Comparison of ENCODE assay signal across 1 cellular context in the genomic region with DNA sequence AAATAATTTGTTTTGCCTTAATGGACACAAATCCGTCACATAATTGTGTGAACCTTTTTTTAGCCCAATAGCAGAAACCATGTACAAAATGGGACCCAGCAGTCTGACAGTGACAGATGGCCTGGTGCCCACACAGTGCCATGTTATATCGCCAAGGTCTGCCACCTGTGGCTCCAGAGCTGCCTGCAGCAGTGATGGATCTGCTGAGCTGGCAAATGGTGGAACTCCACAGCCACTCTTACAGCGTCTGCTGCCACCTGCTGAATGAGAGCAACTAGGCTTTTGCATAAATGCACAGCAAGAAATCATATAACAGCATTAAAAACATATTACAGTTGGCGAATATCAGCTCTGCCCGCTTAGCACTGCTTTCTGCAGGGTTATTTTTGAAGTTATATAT.
TF ChIP-seq lines count a peak whose summit lies in the region.

No MANE protein-coding gene starts in this region.

TF ChIP-seq in GM12878, 131 proteins besides CTCF, POLR2A, EP300 and RAD21 (continued from another document):
- TF ChIP-seq, protein P1, sequence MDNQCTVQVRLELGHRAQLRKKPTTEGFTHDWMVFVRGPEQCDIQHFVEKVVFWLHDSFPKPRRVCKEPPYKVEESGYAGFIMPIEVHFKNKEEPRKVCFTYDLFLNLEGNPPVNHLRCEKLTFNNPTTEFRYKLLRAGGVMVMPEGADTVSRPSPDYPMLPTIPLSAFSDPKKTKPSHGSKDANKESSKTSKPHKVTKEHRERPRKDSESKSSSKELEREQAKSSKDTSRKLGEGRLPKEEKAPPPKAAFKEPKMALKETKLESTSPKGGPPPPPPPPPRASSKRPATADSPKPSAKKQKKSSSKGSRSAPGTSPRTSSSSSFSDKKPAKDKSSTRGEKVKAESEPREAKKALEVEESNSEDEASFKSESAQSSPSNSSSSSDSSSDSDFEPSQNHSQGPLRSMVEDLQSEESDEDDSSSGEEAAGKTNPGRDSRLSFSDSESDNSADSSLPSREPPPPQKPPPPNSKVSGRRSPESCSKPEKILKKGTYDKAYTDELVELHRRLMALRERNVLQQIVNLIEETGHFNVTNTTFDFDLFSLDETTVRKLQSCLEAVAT (IDR thresholded peaks at IDR 0.05): no peak
- no peak for TF ChIP-seq IKZF1 (conservative IDR thresholded peaks at IDR 0.05)
- TF ChIP-seq YY1 (IDR thresholded peaks at IDR 0.05; ENCODE audit: low read depth, low read length): 0 out of 2 replicates have a peak, but pooled peaks have one; percentile 35
- TF ChIP-seq, protein P2, sequence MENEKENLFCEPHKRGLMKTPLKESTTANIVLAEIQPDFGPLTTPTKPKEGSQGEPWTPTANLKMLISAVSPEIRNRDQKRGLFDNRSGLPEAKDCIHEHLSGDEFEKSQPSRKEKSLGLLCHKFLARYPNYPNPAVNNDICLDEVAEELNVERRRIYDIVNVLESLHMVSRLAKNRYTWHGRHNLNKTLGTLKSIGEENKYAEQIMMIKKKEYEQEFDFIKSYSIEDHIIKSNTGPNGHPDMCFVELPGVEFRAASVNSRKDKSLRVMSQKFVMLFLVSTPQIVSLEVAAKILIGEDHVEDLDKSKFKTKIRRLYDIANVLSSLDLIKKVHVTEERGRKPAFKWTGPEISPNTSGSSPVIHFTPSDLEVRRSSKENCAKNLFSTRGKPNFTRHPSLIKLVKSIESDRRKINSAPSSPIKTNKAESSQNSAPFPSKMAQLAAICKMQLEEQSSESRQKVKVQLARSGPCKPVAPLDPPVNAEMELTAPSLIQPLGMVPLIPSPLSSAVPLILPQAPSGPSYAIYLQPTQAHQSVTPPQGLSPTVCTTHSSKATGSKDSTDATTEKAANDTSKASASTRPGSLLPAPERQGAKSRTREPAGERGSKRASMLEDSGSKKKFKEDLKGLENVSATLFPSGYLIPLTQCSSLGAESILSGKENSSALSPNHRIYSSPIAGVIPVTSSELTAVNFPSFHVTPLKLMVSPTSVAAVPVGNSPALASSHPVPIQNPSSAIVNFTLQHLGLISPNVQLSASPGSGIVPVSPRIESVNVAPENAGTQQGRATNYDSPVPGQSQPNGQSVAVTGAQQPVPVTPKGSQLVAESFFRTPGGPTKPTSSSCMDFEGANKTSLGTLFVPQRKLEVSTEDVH (IDR thresholded peaks at IDR 0.05; ENCODE audit: low read depth, partially characterized antibody): no peak
- no peak for TF ChIP-seq NFXL1 (IDR thresholded peaks at IDR 0.05; ENCODE audit: borderline replicate concordance)
- TF ChIP-seq HCFC1 (IDR thresholded peaks at IDR 0.05; ENCODE audit: low read length): no peak
- TF ChIP-seq, protein P3, sequence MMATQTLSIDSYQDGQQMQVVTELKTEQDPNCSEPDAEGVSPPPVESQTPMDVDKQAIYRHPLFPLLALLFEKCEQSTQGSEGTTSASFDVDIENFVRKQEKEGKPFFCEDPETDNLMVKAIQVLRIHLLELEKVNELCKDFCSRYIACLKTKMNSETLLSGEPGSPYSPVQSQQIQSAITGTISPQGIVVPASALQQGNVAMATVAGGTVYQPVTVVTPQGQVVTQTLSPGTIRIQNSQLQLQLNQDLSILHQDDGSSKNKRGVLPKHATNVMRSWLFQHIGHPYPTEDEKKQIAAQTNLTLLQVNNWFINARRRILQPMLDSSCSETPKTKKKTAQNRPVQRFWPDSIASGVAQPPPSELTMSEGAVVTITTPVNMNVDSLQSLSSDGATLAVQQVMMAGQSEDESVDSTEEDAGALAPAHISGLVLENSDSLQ (IDR thresholded peaks at IDR 0.05): peak; percentile 57; the same call in 1 of the 2 replicates
